7 cellular contexts compared by ENCODE assay signal in genomic region chr1:231961801-231962200, GRCh38.
DNase-seq lines count a peak whose midpoint lies in the region; FAIRE-seq and TF ChIP-seq lines count a peak whose summit lies in the region.
"Not testable (repeated sequence)": the region's sequence is repeated elsewhere in the genome, so short reads cannot be mapped to it uniquely, and the experiment has no call there.

No MANE protein-coding gene starts in this region.

- H3K4me1 ChIP-seq in kidney (ENCODE audit: control insufficient read depth in 1 of 2, insufficient read depth in 1 of 2, low read depth in 1 of 2, low read length in 2 of 2), result not testable (repeated sequence)

- H3K4me3 ChIP-seq in kidney (ENCODE audit: low read length in 2 of 2), result not testable (repeated sequence)

- H3K9me3 ChIP-seq in kidney (ENCODE audit: control insufficient read depth in 1 of 2, low read length in 2 of 2), result not testable (repeated sequence)

- intact Hi-C loops in kidney (cut with DNase I), result not testable (repeated sequence)

- not testable (repeated sequence) for TF ChIP-seq CTCF in kidney (IDR thresholded peaks at IDR 0.05; ENCODE audit: borderline replicate concordance, extremely low read depth, insufficient read depth)

- FAIRE-seq in colon (lab: Jason Lieb, UNC), result peak; percentile 88
- peak; percentile 25 for FAIRE-seq in kidney (lab: Jason Lieb, UNC)

- DNase-seq in COR-L47 (lab: John Stamatoyannopoulos, UW) (peak; percentile 11), EL (peak; percentile 9), NCI-H2081 treated with DMSO at 0.1 percent for 48 hours (lab: John Stamatoyannopoulos, UW) (peak; percentile 13), NCI-H345 treated with DMSO at 0.1 percent for 48 hours (lab: John Stamatoyannopoulos, UW; ENCODE audit: unreplicated experiment) (peak; percentile 13), RPMI7951 (ENCODE audit: low read depth) (peak; percentile 45)
- DNase-seq in kidney, result not testable (repeated sequence)

- not testable (repeated sequence) for H3K27ac ChIP-seq in kidney (ENCODE audit: low read depth in 2 of 2, low read length in 2 of 2)

- H3K36me3 ChIP-seq in kidney (ENCODE audit: control insufficient read depth in 1 of 2, insufficient read depth in 2 of 2, low read length in 2 of 2), result not testable (repeated sequence)

- H3K9ac ChIP-seq in kidney (ENCODE audit: low read length in 2 of 2), result not testable (repeated sequence)
